Comparison of ENCODE assay signal across 8 cellular contexts in genomic region chr6:31401403-31401802, GRCh38. TPM values are rescaled to one million over a fixed set of nuclear protein-coding genes. Genes with fewer than 3 reads are reported as not detected.
DNase-seq lines count a peak whose midpoint lies in the region; ATAC-seq and TF ChIP-seq lines count a peak whose summit lies in the region.

No MANE protein-coding gene starts in this region.

- H3K27ac ChIP-seq in PC-3 (ENCODE audit: low read length): peak overlapping the region; percentile 65
- H3K27ac ChIP-seq in dorsolateral prefrontal cortex: peak overlapping the region in 25 of 59 donors; percentile 70 to 96 (median 92)

- peak overlapping the region; percentile 86; the same call in 1 of the 2 replicates for H3K9ac ChIP-seq in PC-3 (ENCODE audit: low read length)

- CTCF ChIA-PET in PC-3 (lab: Charles Lee): interaction anchor here (0.7 to 3.2 kb wide), 2 partner anchors 41 to 390 kb away, joined by 5 to 15 read pairs; no protein-coding TSS in a partner anchor

- H3K36me3 ChIP-seq in PC-3 (ENCODE audit: low read depth, low read length): no peaks in the 10 kb centered on the region

- H3K27me3 ChIP-seq in PC-3 (ENCODE audit: low read length): no peaks in the 10 kb centered on the region
- H3K27me3 ChIP-seq in dorsolateral prefrontal cortex: peaks cover 0 to 77% (median 4%) of the 10 kb centered on the region in 45 donors

- intact Hi-C loops in PC-3 (cut with micrococcal nuclease): loop anchor here (5.0 kb wide), 1 partner anchor 91 kb away; no protein-coding TSS in a partner anchor
- intact Hi-C loops in dorsolateral prefrontal cortex (cut with DNase I): no loop called here

- ATAC-seq in PC-3: peak; percentile 23
- no peak for ATAC-seq in HG03469 (IDR thresholded peaks at IDR 0.05; ENCODE audit: unreplicated experiment)
- ATAC-seq in GM18907 (IDR thresholded peaks at IDR 0.05; ENCODE audit: unreplicated experiment): no peak

- H4K20me1 ChIP-seq in PC-3 (ENCODE audit: low read length): peaks cover 15% of the 10 kb centered on the region; the same call in 1 of the 2 replicates

- peak overlapping the region; percentile 97 for H3K4me3 ChIP-seq in PC-3 (ENCODE audit: low read length)
- H3K4me3 ChIP-seq in dorsolateral prefrontal cortex: peak overlapping the region in 42 of 59 donors; percentile 39 to 80 (median 67)

- DNase-seq in ELF-1 (ENCODE audit: low read depth, low spot score) (peak; percentile 58), PC-3 (peak; percentile 79), dorsolateral prefrontal cortex (no peak), myocyte (ENCODE audit: low read depth) (peak; percentile 84), NCI-H2029 treated with DMSO at 0.1 percent for 48 hours (lab: John Stamatoyannopoulos, UW) (no peak), GF-D8 (lab: John Stamatoyannopoulos, UW) (no peak)

- H3K4me2 ChIP-seq in PC-3 (ENCODE audit: low read length): peak overlapping the region; percentile 91

- peak overlapping the region; percentile 24; the same call in 1 of the 2 replicates for H2AFZ ChIP-seq in PC-3 (ENCODE audit: low read length)

- no peaks in the 10 kb centered on the region for H3K9me3 ChIP-seq in PC-3 (ENCODE audit: low read length)

- POLR2A ChIA-PET in PC-3 (lab: Charles Lee; ENCODE audit: unreplicated experiment): interaction anchor here (0.6 kb wide), 1 partner anchor 805 kb away, joined by 3 read pairs; no protein-coding TSS in a partner anchor

- TF ChIP-seq CTCF in PC-3 (conservative IDR thresholded peaks at IDR 0.05; ENCODE audit: low read depth, low read length) (no peak), dorsolateral prefrontal cortex (IDR thresholded peaks at IDR 0.05 in 54 of 56, conservative IDR thresholded peaks at IDR 0.05 in 2 of 56; ENCODE audit: low read depth in 1 of 56, partially characterized antibody in 56 of 56) (no peak)

- peaks cover 65% of the 10 kb centered on the region for H3K79me2 ChIP-seq in PC-3 (ENCODE audit: low read length)

- BruUV-seq in PC-3 (replicated peaks; lab: Mats Ljungman, UMichigan): no TSS peak

- H3K4me1 ChIP-seq in PC-3 (ENCODE audit: insufficient read depth, low read length): peaks cover 44% of the 10 kb centered on the region

- no peaks in the 10 kb centered on the region for H3F3A ChIP-seq in PC-3 (ENCODE audit: low read length, unreplicated experiment)

- H3K9me2 ChIP-seq in PC-3 (replicated peaks; ENCODE audit: low read length): no peaks in the 10 kb centered on the region

RNA-seq across cellular contexts. Expression of gene MICA, which starts 2.0 kb away (rescaled TPM):
- total RNA-seq in PC-3 (2014; rRNA removed) (33.1 and 35.0 TPM in 2 replicates), dorsolateral prefrontal cortex (10 to 100 TPM in 30 of 120 experiments, 1 to 10 TPM in 90; 2.3 to 17.9 (median 7.9) TPM), myocyte (32.5 and 55.9 TPM in 2 replicates)
- polyA plus RNA-seq in myocyte (2012): 62.4 TPM

RNA-seq across cellular contexts. Expression of gene HLA-B, which starts 44.4 kb away (rescaled TPM):
- total RNA-seq in PC-3 (2014; rRNA removed) (55.4 and 168 TPM in 2 replicates), dorsolateral prefrontal cortex (100 to 1,000 TPM in 119 of 120 experiments, 10 to 100 TPM in 1; 80.7 to 736 (median 221) TPM), myocyte (137 and 270 TPM in 2 replicates)
- 659 TPM for polyA plus RNA-seq in myocyte (2012)

Comparison
In these comparisons a context has a peak if more than half of its experiments do, and no peak if none do; other contexts are left out.
1. DNase-seq: peak in ELF-1 (single experiment), PC-3 (single experiment) and myocyte (single experiment); none in dorsolateral prefrontal cortex (0 of 10), NCI-H2029 treated with DMSO at 0.1 percent for 48 hours (single experiment) and GF-D8 (single experiment).